19 cellular contexts compared by ENCODE assay signal in genomic region chr5:120146787-120147186, GRCh38.
"Had no signal": no experiment of that assay in that cellular context is flagged by ENCODE, and none has a peak within 500 bp of the region (broad histone marks: within the 10 kb centered on the region; RNA-seq: fewer than 3 reads in every experiment).

No MANE protein-coding gene starts in this region.

- H3K4me3 ChIP-seq: esophagus squamous epithelium, gastrocnemius medialis, heart right ventricle, mucosa of descending colon, prostate gland, skin epidermis, tibial nerve, uterus had no signal

- H3K27me3 ChIP-seq: esophagus squamous epithelium, gastrocnemius medialis, heart right ventricle, tibial nerve had no signal

- H3K4me1 ChIP-seq: esophagus squamous epithelium, gastrocnemius medialis, heart right ventricle, prostate gland, tibial nerve had no signal

- H3K36me3 ChIP-seq: esophagus squamous epithelium, gastrocnemius medialis, heart right ventricle, prostate gland, tibial nerve, uterus had no signal

- DNase-seq: activated CD4-positive, alpha-beta memory T cell treated with anti-CD3 and anti-CD28 coated beads, Interleukin-2, amount 10 ng/mL, durations not matched to agents 7 days and 5 days; activated CD4-positive, alpha-beta T cell treated with anti-CD3 and anti-CD28 coated beads for 48 hours; activated CD8-positive, alpha-beta memory T cell treated with anti-CD3 and anti-CD28 coated beads, Interleukin-2, amount 10 ng/mL, durations not matched to agents 7 days and 5 days; activated naive CD4-positive, alpha-beta T cell; activated naive CD8-positive, alpha-beta T cell treated with anti-CD3 and anti-CD28 coated beads for 36 hours; effector CD8-positive, alpha-beta T cell; esophagus squamous epithelium; gastrocnemius medialis; heart right ventricle; left ventricle myocardium superior; mucosa of descending colon; naive B cell; right cardiac atrium; uterus had no signal

- H3K9me3 ChIP-seq: gastrocnemius medialis, prostate gland, uterus had no signal

- H3K27ac ChIP-seq: esophagus squamous epithelium, gastrocnemius medialis, heart right ventricle, prostate gland, skin epidermis, tibial nerve, uterus had no signal

- ATAC-seq: activated CD8-positive, alpha-beta memory T cell treated with anti-CD3 and anti-CD28 coated beads, Interleukin-2, amount 10 ng/mL, durations not matched to agents 7 days and 5 days; activated T-helper 17 cell treated with anti-CD3 and anti-CD28 coated beads, Interleukin-2, amount 50 U/mL, for 72 hours; gastrocnemius medialis; heart right ventricle; left ventricle myocardium superior; mucosa of descending colon; right cardiac atrium; WTC11 had no signal
